1 cellular context compared by ENCODE assay signal in genomic region chr4:112522389-112522788, GRCh38.
TF ChIP-seq lines count a peak whose summit lies in the region.

No MANE protein-coding gene starts in this region.

TF ChIP-seq in GM12878, 131 proteins besides CTCF, POLR2A, EP300 and RAD21:
- TF ChIP-seq ZNF217 (IDR thresholded peaks at IDR 0.05) (no peak), FOS (IDR thresholded peaks at IDR 0.05; ENCODE audit: borderline replicate concordance, extremely low read depth, insufficient read length) (no peak), MAX (IDR thresholded peaks at IDR 0.05; ENCODE audit: low read depth, low read length) (no peak)
